ENCODE assay signal across 8 cellular contexts in genomic region chr9:4666042-4666699, GRCh38. TPM values are rescaled to one million over a fixed set of nuclear protein-coding genes. Genes with fewer than 3 reads are reported as not detected.
DNase-seq lines count a peak whose midpoint lies in the region; ATAC-seq and TF ChIP-seq lines count a peak whose summit lies in the region.

SPATA6L (minus strand) TSS chr9:4666480; CDS start chr9:4666250, 230 bp downstream.

- no peak for DNase-seq in RWPE2 (ENCODE audit: low spot score)
- peak; percentile 54 for DNase-seq in activated naive CD4-positive, alpha-beta T cell treated with anti-CD3 and anti-CD28 coated beads, Interleukin-2, amount 50 U/mL, for 16 hours
- peak; percentile 68 for DNase-seq in glomerular visceral epithelial cell (ENCODE audit: extremely low spot score)
- DNase-seq in neural crest cell (ENCODE audit: low read depth, low spot score), result peak; percentile 31
- no peak for DNase-seq in NK-92 (lab: John Stamatoyannopoulos, UW; ENCODE audit: unreplicated experiment)

- H3K9me2 ChIP-seq in DOHH2 (replicated peaks; ENCODE audit: control insufficient read depth, low read length), result no peaks in the 10 kb centered on the region

- H3K27me3 ChIP-seq in DOHH2 (ENCODE audit: control insufficient read depth, low read length) (peaks cover 5% of the 10 kb centered on the region), RWPE2 (ENCODE audit: insufficient read depth, poor library complexity, severe bottlenecking) (no peaks in the 10 kb centered on the region)

- peak within 1 kb of the TSS; percentile 73 for H3K4me3 Mint-ChIP-seq in neural crest cell

- WGBS in urinary bladder, result 2% methylated on average over 36 of the region's 36 CpGs

- H3K4me2 ChIP-seq in DOHH2 (ENCODE audit: low read length), result peak within 1 kb of the TSS; percentile 98

- peak; percentile 24 for TF ChIP-seq CTCF in DOHH2 (IDR thresholded peaks at IDR 0.05; ENCODE audit: low read depth, low read length, poor library complexity, severe bottlenecking)
- peak; percentile 21 for TF ChIP-seq CTCF in RWPE2 (IDR thresholded peaks at IDR 0.05; ENCODE audit: poor library complexity, severe bottlenecking)
- no peak for TF ChIP-seq CTCF in neural crest cell (conservative IDR thresholded peaks at IDR 0.05)

- H3K9me3 ChIP-seq in DOHH2 (ENCODE audit: control insufficient read depth, insufficient read depth, low read length) (no peaks in the 10 kb centered on the region), RWPE2 (ENCODE audit: severe bottlenecking) (no peaks in the 10 kb centered on the region)

- H3K27ac ChIP-seq in DOHH2 (ENCODE audit: low read depth, low read length), result no peak within 1 kb of the TSS
- H3K27ac ChIP-seq in RWPE2 (ENCODE audit: poor library complexity, severe bottlenecking), result peak within 1 kb of the TSS; percentile 22
- peak within 1 kb of the TSS; percentile 53 for H3K27ac ChIP-seq in urinary bladder (ENCODE audit: low read depth)

- peaks cover 51% of the 10 kb centered on the region for H3K4me1 Mint-ChIP-seq in neural crest cell

- H3K4me3 ChIP-seq in DOHH2 (ENCODE audit: low read length), result peak within 1 kb of the TSS; percentile 96
- H3K4me3 ChIP-seq in RWPE2 (ENCODE audit: severe bottlenecking), result peak within 1 kb of the TSS; percentile 33
- peak within 1 kb of the TSS; percentile 52 for H3K4me3 ChIP-seq in urinary bladder (ENCODE audit: low read depth, low read length)

- H3K79me2 ChIP-seq in DOHH2 (ENCODE audit: control insufficient read depth, low read length), result peaks cover 17% of the 10 kb centered on the region

- H3K27me3 Mint-ChIP-seq in neural crest cell (ENCODE audit: low read depth), result peaks cover 36% of the 10 kb centered on the region

- no peaks in the 10 kb centered on the region for H3K9me3 Mint-ChIP-seq in neural crest cell

- ATAC-seq in HG03342 (IDR thresholded peaks at IDR 0.05; ENCODE audit: unreplicated experiment) (peak; percentile 31), RWPE2 (ENCODE audit: low read depth) (peak; percentile 30)

- H3K27ac Mint-ChIP-seq in neural crest cell (ENCODE audit: unreplicated experiment), result peak within 1 kb of the TSS; percentile 11

- H3K36me3 Mint-ChIP-seq in neural crest cell (ENCODE audit: low read depth), result no peaks in the 10 kb centered on the region

- H4K20me1 ChIP-seq in DOHH2 (ENCODE audit: control insufficient read depth, insufficient read depth, low read depth, low read length), result no peaks in the 10 kb centered on the region

- H3F3A ChIP-seq in DOHH2 (ENCODE audit: control insufficient read depth, insufficient read depth), result peaks cover 8% of the 10 kb centered on the region; the same call in 1 of the 2 replicates

- H3K36me3 ChIP-seq in DOHH2 (ENCODE audit: control insufficient read depth, low read length) (no peaks in the 10 kb centered on the region), RWPE2 (ENCODE audit: low read depth) (no peaks in the 10 kb centered on the region), urinary bladder (ENCODE audit: insufficient read depth) (no peaks in the 10 kb centered on the region)

- H3K4me1 ChIP-seq in DOHH2 (ENCODE audit: control insufficient read depth, low read length) (peaks cover 58% of the 10 kb centered on the region), RWPE2 (ENCODE audit: insufficient read depth, poor library complexity, severe bottlenecking) (peaks cover 36% of the 10 kb centered on the region), urinary bladder (ENCODE audit: insufficient read depth) (no peaks in the 10 kb centered on the region)

RNA-seq across cellular contexts. Expression of gene SPATA6L, which starts in this region (rescaled TPM):
- 0.44 and 1.3 TPM in 2 replicates for total RNA-seq in neural crest cell
- 5.4 TPM for total RNA-seq in urinary bladder
- 1.2 TPM for polyA plus RNA-seq in urinary bladder

Comparison
In these comparisons a context has a peak if more than half of its experiments do, and no peak if none do; other contexts are left out.
1. H3K4me3 ChIP-seq: peak in every context shown above with its lines; median percentile 96 in DOHH2; 52 in urinary bladder; 33 in RWPE2.
2. DNase-seq: peak in activated naive CD4-positive, alpha-beta T cell treated with anti-CD3 and anti-CD28 coated beads, Interleukin-2, amount 50 U/mL, for 16 hours (single experiment), glomerular visceral epithelial cell (single experiment) and neural crest cell (single experiment); none in RWPE2 (single experiment) and NK-92 (single experiment).